ENCODE assay signal across 7 cellular contexts in genomic region chr15:100902436-100903190, GRCh38. TPM values are rescaled to one million over a fixed set of nuclear protein-coding genes. Genes with fewer than 3 reads are reported as not detected.
DNase-seq lines count a peak whose midpoint lies in the region; ATAC-seq, FAIRE-seq and TF ChIP-seq lines count a peak whose summit lies in the region.

No MANE protein-coding gene starts in this region.

- H3K4me3 ChIP-seq in HepG2 (replicated peaks in 1 of 3; ENCODE audit: insufficient read depth in 1 of 3, low read depth in 2 of 3, low read length in 3 of 3) (peak overlapping the region; percentile 25 to 57 (median 36); a peak in 5 of 6 replicates), thoracic aorta (peak overlapping the region; percentile 66)

- no peak for FAIRE-seq in HepG2 (lab: Jason Lieb, UNC)
- FAIRE-seq in GM19239 (lab: Jason Lieb, UNC) = no peak

- no peaks in the 10 kb centered on the region for H3K9me3 ChIP-seq in HepG2 (ENCODE audit: low read length)
- H3K9me3 ChIP-seq in thoracic aorta = no peaks in the 10 kb centered on the region

- H3K79me2 ChIP-seq in HepG2 (ENCODE audit: insufficient read depth, low read length) = no peaks in the 10 kb centered on the region

- BruUV-seq in HepG2 (replicated peaks; lab: Mats Ljungman, UMichigan) = no TSS peak

- peak overlapping the region; percentile 73 for H3K4me2 ChIP-seq in HepG2 (ENCODE audit: low read depth, low read length)

- TF ChIP-seq EP300 in HepG2 (IDR thresholded peaks at IDR 0.05; ENCODE audit: low read depth in 2 of 2, low read length in 2 of 2) (no peak), HepG2 (CRISPR knock-in tag; IDR thresholded peaks at IDR 0.05; ENCODE audit: borderline replicate concordance) (no peak)

- H2AFZ ChIP-seq in HepG2 (ENCODE audit: low read length) = no peak overlapping the region

- in situ Hi-C loops in T47D (cut with HindIII; ENCODE audit: low pct_unique_long_range_greater_than_20kb, low sequenced_read_pairs) = no loop called here
- in situ Hi-C loops in HepG2 (cut with HindIII; ENCODE audit: extremely low pct_ligation_motif_present, low pct_unique_long_range_greater_than_20kb) = loop anchor here (25.0 kb wide), 1 partner anchor 360 kb away; the partner anchor contains the start of gene CHSY1

- H3K36me3 ChIP-seq in HepG2 (replicated peaks in 1 of 2; ENCODE audit: control insufficient read depth in 1 of 2, insufficient read depth in 2 of 2, low read length in 2 of 2) = no peaks in the 10 kb centered on the region
- no peaks in the 10 kb centered on the region for H3K36me3 ChIP-seq in thoracic aorta

- no peaks in the 10 kb centered on the region for H4K20me1 ChIP-seq in HepG2 (ENCODE audit: insufficient read depth, low read length)

- intact Hi-C loops in HepG2 (cut with micrococcal nuclease; ENCODE audit: unreplicated experiment) = no loop called here

- TF ChIP-seq RAD21 in HepG2 (CRISPR knock-in tag; IDR thresholded peaks at IDR 0.05) = no peak

- 7% methylated on average over 11 of the region's 22 CpGs for WGBS in HepG2 (ENCODE audit: low lambda C conversion rate)

- no peak overlapping the region for H3K27ac ChIP-seq in HepG2 (ENCODE audit: extremely low read length, insufficient read depth, low read length)
- peak overlapping the region; percentile 40 to 43 for H3K27ac ChIP-seq in thoracic aorta

- ATAC-seq in HepG2 (peak; percentile 84), thoracic aorta (ENCODE audit: insufficient number of reproducible peaks, low FRiP score, low read depth) (no peak)

- H3K4me1 ChIP-seq in HepG2 (ENCODE audit: insufficient read depth, low read length) (peaks cover 11% of the 10 kb centered on the region), thoracic aorta (ENCODE audit: control insufficient read depth in 1 of 2, low read depth in 2 of 2) (peaks cover 10 to 23% of the 10 kb centered on the region in 2 donors)

- POLR2A ChIA-PET in HepG2 (lab: Yijun Ruan, JAX) = no interaction called here

- no peak for TF ChIP-seq CTCF in HepG2 (CRISPR knock-in tag; IDR thresholded peaks at IDR 0.05)
- no peak for TF ChIP-seq CTCF in thoracic aorta (IDR thresholded peaks at IDR 0.05)

- H3K27me3 ChIP-seq in HepG2 (ENCODE audit: control insufficient read depth in 1 of 2, insufficient read depth in 2 of 2, low read length in 2 of 2) = peaks cover 4 to 87% of the 10 kb centered on the region in 2 experiments; a peak in 4 of 5 replicates
- no peaks in the 10 kb centered on the region for H3K27me3 ChIP-seq in thoracic aorta (replicated peaks; ENCODE audit: insufficient read depth)

- no peak overlapping the region for H3K9ac ChIP-seq in HepG2 (ENCODE audit: insufficient read depth, low read depth, low read length)

- CTCF ChIA-PET in HepG2 (lab: Yijun Ruan, JAX; ENCODE audit: low intra/inter-chr PET ratio, low total read pairs) = no interaction called here

- TF ChIP-seq POLR2A in HepG2 (IDR thresholded peaks at IDR 0.05; ENCODE audit: insufficient read depth in 1 of 2, low read depth in 2 of 2, low read length in 2 of 2) = no peak

- DNase-seq in NCI-H1105 (lab: John Stamatoyannopoulos, UW) (peak; percentile 83), T47D (ENCODE audit: low read depth in 1 of 2, low spot score in 1 of 2) (peak; percentile 73 to 94), HepG2 (ENCODE audit: low spot score) (peak; percentile 7), thoracic aorta (ENCODE audit: low spot score) (peak; percentile 30), COLO829 (ENCODE audit: low spot score) (no peak), occipital lobe (lab: John Stamatoyannopoulos, UW) (no peak), GM19239 (ENCODE audit: insufficient read length, low spot score) (no peak)

TF ChIP-seq in HepG2, 621 proteins besides CTCF, POLR2A, EP300 and RAD21 (continues in another document):
- TF ChIP-seq GABPB1 (CRISPR knock-in tag; IDR thresholded peaks at IDR 0.05) (peak; percentile 69), ZNF501 (CRISPR knock-in tag; IDR thresholded peaks at IDR 0.05) (0 out of 2 replicates have a peak, but pooled peaks have one; percentile 23), ELF3 (CRISPR knock-in tag; IDR thresholded peaks at IDR 0.05) (peak; percentile 30; the same call in 1 of the 2 replicates), SMAD3 (CRISPR knock-in tag; IDR thresholded peaks at IDR 0.05) (no peak), PHF20 (CRISPR knock-in tag; IDR thresholded peaks at IDR 0.05) (no peak)

RNA-seq across cellular contexts. Expression of gene LRRK1, which starts 16.5 kb away (rescaled TPM):
- 0.07 and 0.13 TPM in 2 replicates for total RNA-seq in HepG2 (2016; rRNA removed; fragmentation: Illumina TruSeq; extraction: Trizol)
- 0.26 and 0.30 TPM in 2 replicates for total RNA-seq in HepG2 (2016; cell fraction: cytosol; rRNA removed; fragmentation: Illumina TruSeq; extraction: Trizol; ENCODE audit: low read depth)
- 0.09 and 0.12 TPM in 2 replicates for total RNA-seq in HepG2 (2016; cell fraction: insoluble cytoplasmic fraction; rRNA removed; fragmentation: Illumina TruSeq; extraction: Trizol)
- 0.31 and 0.37 TPM in 2 replicates for total RNA-seq in HepG2 (2016; cell fraction: membrane; rRNA removed; fragmentation: Illumina TruSeq; extraction: Trizol)
- 0.22 and 0.28 TPM in 2 replicates for total RNA-seq in HepG2 (2016; cell fraction: nucleus; rRNA removed; fragmentation: Illumina TruSeq; extraction: Trizol)
- 0.71 and 1.2 TPM in 2 replicates for polyA plus RNA-seq in HepG2 (2011; rRNA removed)
- polyA plus RNA-seq in HepG2 (2011; cell fraction: cytosol; rRNA removed) = 0.46 and 0.68 TPM in 2 replicates
- 1.00 and 1.5 TPM in 2 replicates for polyA plus RNA-seq in HepG2 (2011; cell fraction: nucleus; rRNA removed)
- polyA plus RNA-seq in HepG2 (2012) = 0.38 and 0.51 TPM in 2 replicates
- polyA plus RNA-seq in HepG2 (2016; cell fraction: cytosol; fragmentation: Illumina TruSeq; extraction: Trizol; ENCODE audit: low read depth) = 0.01 TPM in 1 of 2 replicates, not detected in the other
- not detected in 2 replicates for polyA plus RNA-seq in HepG2 (2016; cell fraction: insoluble cytoplasmic fraction; fragmentation: Illumina TruSeq; extraction: Trizol; ENCODE audit: low read depth)
- 0.02 TPM in 1 of 2 replicates, not detected in the other for polyA plus RNA-seq in HepG2 (2016; cell fraction: membrane; fragmentation: Illumina TruSeq; extraction: Trizol; ENCODE audit: low read depth)
- polyA plus RNA-seq in HepG2 (2016; cell fraction: nucleus; fragmentation: Illumina TruSeq; extraction: Trizol; ENCODE audit: insufficient read depth, low read depth) = 0.04 TPM in 1 of 2 replicates, not detected in the other
- polyA minus RNA-seq in HepG2 (2011; rRNA and poly(A)+ RNA removed; ENCODE audit: low replicate concordance) = 2.8 and 25.2 TPM in 2 replicates
- 0.89 and 1.2 TPM in 2 replicates for polyA minus RNA-seq in HepG2 (2011; cell fraction: cytosol; rRNA and poly(A)+ RNA removed)
- polyA minus RNA-seq in HepG2 (2011; cell fraction: nucleus; rRNA and poly(A)+ RNA removed) = 0.75 and 2.2 TPM in 2 replicates
- total RNA-seq in thoracic aorta = 10 to 100 TPM; 17.2 to 47.1 TPM
- 1.4 TPM for total RNA-seq in occipital lobe

RNA-seq across cellular contexts. Expression of gene ALDH1A3, which starts 23.0 kb away (rescaled TPM):
- not detected in 2 replicates for total RNA-seq in HepG2 (2016; rRNA removed; fragmentation: Illumina TruSeq; extraction: Trizol)
- total RNA-seq in HepG2 (2016; cell fraction: cytosol; rRNA removed; fragmentation: Illumina TruSeq; extraction: Trizol; ENCODE audit: low read depth) = not detected in 2 replicates
- total RNA-seq in HepG2 (2016; cell fraction: insoluble cytoplasmic fraction; rRNA removed; fragmentation: Illumina TruSeq; extraction: Trizol) = not detected in 2 replicates
- total RNA-seq in HepG2 (2016; cell fraction: membrane; rRNA removed; fragmentation: Illumina TruSeq; extraction: Trizol) = not detected in 2 replicates
- not detected in 2 replicates for total RNA-seq in HepG2 (2016; cell fraction: nucleus; rRNA removed; fragmentation: Illumina TruSeq; extraction: Trizol)
- 0.03 TPM in 1 of 2 replicates, not detected in the other for polyA plus RNA-seq in HepG2 (2011; rRNA removed)
- polyA plus RNA-seq in HepG2 (2011; cell fraction: cytosol; rRNA removed) = not detected in 2 replicates
- not detected in 2 replicates for polyA plus RNA-seq in HepG2 (2011; cell fraction: nucleus; rRNA removed)
- polyA plus RNA-seq in HepG2 (2012) = not detected in 2 replicates
- polyA plus RNA-seq in HepG2 (2016; cell fraction: cytosol; fragmentation: Illumina TruSeq; extraction: Trizol; ENCODE audit: low read depth) = not detected in 2 replicates
- not detected in 2 replicates for polyA plus RNA-seq in HepG2 (2016; cell fraction: insoluble cytoplasmic fraction; fragmentation: Illumina TruSeq; extraction: Trizol; ENCODE audit: low read depth)
- polyA plus RNA-seq in HepG2 (2016; cell fraction: membrane; fragmentation: Illumina TruSeq; extraction: Trizol; ENCODE audit: low read depth) = not detected in 2 replicates
- polyA plus RNA-seq in HepG2 (2016; cell fraction: nucleus; fragmentation: Illumina TruSeq; extraction: Trizol; ENCODE audit: insufficient read depth, low read depth) = not detected in 2 replicates
- polyA minus RNA-seq in HepG2 (2011; rRNA and poly(A)+ RNA removed; ENCODE audit: low replicate concordance) = 3.3 TPM in 1 of 2 replicates, not detected in the other
- not detected in 2 replicates for polyA minus RNA-seq in HepG2 (2011; cell fraction: cytosol; rRNA and poly(A)+ RNA removed)
- not detected in 2 replicates for polyA minus RNA-seq in HepG2 (2011; cell fraction: nucleus; rRNA and poly(A)+ RNA removed)
- 10 to 100 TPM in 1 of 2 donors, 1 to 10 TPM in 1; 3.2 to 21.8 TPM for total RNA-seq in thoracic aorta
- 1.9 TPM for total RNA-seq in occipital lobe

Comparison
In these comparisons a context has a peak if more than half of its experiments do, and no peak if none do; other contexts are left out.
1. DNase-seq: peak in NCI-H1105 (single experiment), T47D (2 of 2), HepG2 (single experiment) and thoracic aorta (single experiment); none in COLO829 (single experiment), occipital lobe (single experiment) and GM19239 (single experiment).